ENCODE assay signal across 8 cellular contexts in the genomic region with DNA sequence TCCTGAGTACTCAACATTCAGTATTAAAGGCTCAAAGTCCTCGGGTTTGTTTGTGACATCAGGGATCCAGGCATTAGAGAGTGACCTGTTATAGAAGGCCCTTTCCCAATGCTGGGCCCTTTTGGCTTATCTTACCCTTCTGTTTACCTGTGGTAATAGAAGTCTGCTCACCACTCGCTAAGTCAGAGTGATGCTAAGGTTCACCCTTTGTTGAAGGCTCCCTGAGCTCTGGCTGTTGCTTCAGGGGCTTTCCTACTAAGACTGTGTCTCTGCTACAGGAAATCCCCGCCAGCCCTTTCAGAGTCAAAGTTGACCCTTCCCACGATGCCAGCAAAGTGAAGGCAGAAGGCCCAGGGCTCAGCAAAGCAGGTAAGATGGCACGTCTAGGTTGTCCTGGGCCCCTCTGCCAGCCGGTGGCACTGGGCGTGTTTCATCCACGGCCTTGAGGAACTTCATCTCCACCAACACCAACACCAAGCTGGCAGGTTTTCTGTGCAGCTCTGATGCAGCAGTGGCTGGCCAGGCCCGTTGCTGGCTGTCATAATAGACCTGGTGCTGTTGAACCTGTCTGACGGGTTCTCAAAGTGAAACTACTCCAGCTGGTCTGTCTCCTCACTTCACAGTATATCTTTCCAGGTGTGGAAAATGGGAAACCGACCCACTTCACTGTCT.
A peak's percentile ranks its signal among the peaks of the same experiment; 100 is the strongest.
DNase-seq lines count a peak whose midpoint lies in the region; ATAC-seq and TF ChIP-seq lines count a peak whose summit lies in the region.

No MANE protein-coding gene starts in this region.

- peaks cover 12% of the 10 kb centered on the region for H3K36me3 Mint-ChIP-seq in stimulated activated effector memory CD8-positive, alpha-beta T cell treated with anti-CD3 and anti-CD28 coated beads, Interleukin-12 subunit alpha, Interleukin-12 subunit beta, amount 100 ng/mL, for 72 hours
- H3K36me3 Mint-ChIP-seq in activated naive CD4-positive, alpha-beta T cell treated with anti-CD3 and anti-CD28 coated beads, Interleukin-2, amount 50 U/mL, for 72 hours: peaks cover 11 to 12% of the 10 kb centered on the region in 2 donors

- H3K9me3 ChIP-seq in mammary epithelial cell (replicated peaks; ENCODE audit: insufficient read depth, low read length): no peaks in the 10 kb centered on the region

- no peaks in the 10 kb centered on the region for H4K20me1 ChIP-seq in mammary epithelial cell (ENCODE audit: insufficient read depth, low read length)

- peak overlapping the region; percentile 89 for H3K27ac Mint-ChIP-seq in stimulated activated effector memory CD8-positive, alpha-beta T cell treated with anti-CD3 and anti-CD28 coated beads, Interleukin-12 subunit alpha, Interleukin-12 subunit beta, amount 100 ng/mL, for 72 hours
- peak overlapping the region in 1 of 2 donors; percentile 40 for H3K27ac Mint-ChIP-seq in activated naive CD4-positive, alpha-beta T cell treated with anti-CD3 and anti-CD28 coated beads, Interleukin-2, amount 50 U/mL, for 72 hours

- TF ChIP-seq CTCF in mammary epithelial cell (conservative IDR thresholded peaks at IDR 0.05 in 1 of 2, IDR thresholded peaks at IDR 0.05 in 1 of 2; ENCODE audit: extremely low read depth in 1 of 2, insufficient read depth in 1 of 2, low read depth in 1 of 2, low read length in 2 of 2): no peak

- no peak overlapping the region for H3K4me2 ChIP-seq in mammary epithelial cell (ENCODE audit: insufficient read depth, low read depth, low read length)

- intact Hi-C loops in mammary epithelial cell (cut with micrococcal nuclease): no loop called here

- peak; percentile 58 for ATAC-seq in GM18873 (IDR thresholded peaks at IDR 0.05; ENCODE audit: low FRiP score, unreplicated experiment)
- peak; percentile 59 for ATAC-seq in HG03432 (IDR thresholded peaks at IDR 0.05; ENCODE audit: unreplicated experiment)
- peak; percentile 67 for ATAC-seq in stimulated activated effector memory CD8-positive, alpha-beta T cell treated with anti-CD3 and anti-CD28 coated beads, Interleukin-12 subunit alpha, Interleukin-12 subunit beta, amount 100 ng/mL, for 72 hours
- no peak for ATAC-seq in activated naive CD4-positive, alpha-beta T cell treated with anti-CD3 and anti-CD28 coated beads, Interleukin-2, amount 50 U/mL, for 72 hours

- H3K4me3 Mint-ChIP-seq in stimulated activated effector memory CD8-positive, alpha-beta T cell treated with anti-CD3 and anti-CD28 coated beads, Interleukin-12 subunit alpha, Interleukin-12 subunit beta, amount 100 ng/mL, for 72 hours: peak overlapping the region; percentile 38

- peaks cover 10% of the 10 kb centered on the region for H3K4me1 ChIP-seq in mammary epithelial cell (ENCODE audit: insufficient read depth, low read length)

- no peak overlapping the region for H2AFZ ChIP-seq in mammary epithelial cell (ENCODE audit: low read depth, low read length)

- H3K4me3 ChIP-seq in mammary epithelial cell (replicated peaks in 1 of 3; ENCODE audit: insufficient read depth in 1 of 3, low read depth in 2 of 3, low read length in 3 of 3): no peak overlapping the region

- no peak overlapping the region for H3K9ac ChIP-seq in mammary epithelial cell (ENCODE audit: insufficient read depth, low read length)

- in situ Hi-C loops in mammary epithelial cell (cut with MboI; ENCODE audit: low sequenced_read_pairs in 2 of 2): no loop called here

- H3K36me3 ChIP-seq in mammary epithelial cell (ENCODE audit: insufficient read depth, low read length): peaks cover 82% of the 10 kb centered on the region

- CTCF ChIA-PET in mammary epithelial cell (lab: Charles Lee; ENCODE audit: low non-redundant PET): no interaction called here

- 37% methylated on average over 11 of the region's 11 CpGs for WGBS in mammary epithelial cell (ENCODE audit: low coverage, missing lambda C conversion rate)

- BruUV-seq in mammary epithelial cell (replicated peaks; lab: Mats Ljungman, UMichigan): no TSS peak

- no peak overlapping the region for H3K27ac ChIP-seq in mammary epithelial cell (ENCODE audit: insufficient read depth, low read depth, low read length)

- H3K9me3 Mint-ChIP-seq in stimulated activated effector memory CD8-positive, alpha-beta T cell treated with anti-CD3 and anti-CD28 coated beads, Interleukin-12 subunit alpha, Interleukin-12 subunit beta, amount 100 ng/mL, for 72 hours: no peaks in the 10 kb centered on the region
- H3K9me3 Mint-ChIP-seq in activated naive CD4-positive, alpha-beta T cell treated with anti-CD3 and anti-CD28 coated beads, Interleukin-2, amount 50 U/mL, for 72 hours: no peaks in the 10 kb centered on the region

- peaks cover 30% of the 10 kb centered on the region for H3K4me1 Mint-ChIP-seq in stimulated activated effector memory CD8-positive, alpha-beta T cell treated with anti-CD3 and anti-CD28 coated beads, Interleukin-12 subunit alpha, Interleukin-12 subunit beta, amount 100 ng/mL, for 72 hours

- H3K27me3 ChIP-seq in mammary epithelial cell (ENCODE audit: insufficient read depth, low read length): no peaks in the 10 kb centered on the region

- peaks cover 86% of the 10 kb centered on the region for H3K79me2 ChIP-seq in mammary epithelial cell (ENCODE audit: insufficient read depth, low read length)

- dilution Hi-C loops in mammary epithelial cell (cut with HindIII; ENCODE audit: low sequenced_read_pairs): no loop called here

- peak; percentile 69 for DNase-seq in mammary epithelial cell
- no peak for DNase-seq in stimulated activated effector memory CD8-positive, alpha-beta T cell treated with anti-CD3 and anti-CD28 coated beads, Interleukin-12 subunit alpha, Interleukin-12 subunit beta, amount 100 ng/mL, for 72 hours (ENCODE audit: low spot score in 2 of 2)
- DNase-seq in activated naive CD4-positive, alpha-beta T cell treated with anti-CD3 and anti-CD28 coated beads, Interleukin-2, amount 50 U/mL, for 72 hours (ENCODE audit: low spot score in 2 of 2): no peak
- DNase-seq in NCI-H446 treated with DMSO at 0.1 percent for 48 hours (lab: John Stamatoyannopoulos, UW): no peak
- DNase-seq in superior temporal gyrus (ENCODE audit: extremely low spot score): no peak
- no peak for DNase-seq in activated T-cell treated with anti-CD3 and anti-CD28 coated beads, Interleukin-2, amount 50 U/mL, for 48 hours

Comparison
In these comparisons a context has a peak if more than half of its experiments do, and no peak if none do; other contexts are left out.
1. ATAC-seq: peak in GM18873 (single experiment), HG03432 (single experiment) and stimulated activated effector memory CD8-positive, alpha-beta T cell treated with anti-CD3 and anti-CD28 coated beads, Interleukin-12 subunit alpha, Interleukin-12 subunit beta, amount 100 ng/mL, for 72 hours (single experiment); none in activated naive CD4-positive, alpha-beta T cell treated with anti-CD3 and anti-CD28 coated beads, Interleukin-2, amount 50 U/mL, for 72 hours (0 of 2).